ENCODE assay signal across 8 cellular contexts in the genomic region with DNA sequence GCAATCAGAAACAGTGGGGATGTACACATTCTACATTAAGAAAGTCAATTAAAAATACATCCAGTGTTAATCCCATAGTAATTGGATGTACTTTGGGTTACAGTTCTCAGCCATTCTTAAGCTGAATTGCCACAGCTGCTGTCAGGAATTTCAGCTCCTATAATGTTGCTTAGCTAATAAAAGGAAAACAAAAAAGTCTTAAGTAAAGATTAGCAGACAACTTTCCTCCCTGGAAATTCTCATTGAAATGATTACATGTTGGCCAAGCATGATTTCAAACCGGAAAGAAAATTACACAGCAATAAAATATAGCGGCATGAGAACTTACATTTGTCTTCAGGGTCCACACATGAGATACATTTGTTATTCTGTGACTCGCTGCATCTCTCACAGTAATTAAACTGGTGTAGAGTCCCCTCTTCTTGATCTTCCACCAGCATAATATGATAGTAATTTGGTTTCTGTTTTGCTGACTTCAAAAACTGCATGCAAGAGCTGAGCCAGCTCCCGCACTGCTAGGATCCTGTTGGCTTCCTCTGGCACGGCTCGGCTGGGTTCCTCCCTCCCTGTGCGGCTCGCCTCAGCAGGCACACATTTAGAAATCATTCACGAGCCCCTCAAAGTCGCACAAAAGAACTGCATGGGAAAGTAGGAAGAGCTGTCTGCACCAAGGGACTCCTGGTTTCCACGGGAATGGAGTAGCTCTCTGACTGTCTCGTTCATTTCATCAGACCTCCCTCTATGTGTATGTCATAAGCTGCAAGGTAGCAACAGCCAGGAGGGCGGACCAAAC. TPM values are rescaled to one million over a fixed set of nuclear protein-coding genes. Genes with fewer than 3 reads are reported as not detected.
DNase-seq lines count a peak whose midpoint lies in the region; ATAC-seq, FAIRE-seq and TF ChIP-seq lines count a peak whose summit lies in the region.

A gene (minus strand): TSS at position 708 of the 793 bp plus-strand sequence. CDS start 1,147 bp downstream, outside the sequence.

- H3K27me3 ChIP-seq in MM.1S (replicated peaks; ENCODE audit: insufficient read depth, low read length) (no peaks in the 10 kb centered on the region), mucosa of rectum (ENCODE audit: control insufficient read depth in 2 of 2, insufficient read depth in 2 of 2, low read length in 2 of 2) (peaks cover 10% of the 10 kb centered on the region in 2 donors)

- 0 out of 2 replicates have a peak within 1 kb of the TSS, but pooled peaks have one; percentile 21 for H3K4me2 ChIP-seq in MM.1S (ENCODE audit: low read depth, low read length)

- peak within 1 kb of the TSS; percentile 19 for H3K27ac Mint-ChIP-seq in chondrocyte (ENCODE audit: unreplicated experiment)

- H3K36me3 ChIP-seq in MM.1S (replicated peaks; ENCODE audit: insufficient read depth, low read length) (no peaks in the 10 kb centered on the region), mucosa of rectum (ENCODE audit: control insufficient read depth in 2 of 2, insufficient read depth in 2 of 2, low read length in 2 of 2) (no peaks in the 10 kb centered on the region)

- no peaks in the 10 kb centered on the region for H3F3A ChIP-seq in MM.1S (ENCODE audit: insufficient read depth, low read length)

- H3K4me1 ChIP-seq in MM.1S (ENCODE audit: low read length) (no peaks in the 10 kb centered on the region), mucosa of rectum (ENCODE audit: control insufficient read depth in 2 of 2, insufficient read depth in 2 of 2, low read length in 2 of 2) (no peaks in the 10 kb centered on the region)

- H3K9ac ChIP-seq in MM.1S (ENCODE audit: low read length) (no peak within 1 kb of the TSS), mucosa of rectum (ENCODE audit: low read depth in 1 of 2, low read length in 2 of 2) (no peak within 1 kb of the TSS)

- no peak within 1 kb of the TSS for H2AFZ ChIP-seq in MM.1S (ENCODE audit: low read length)

- H3K9me3 ChIP-seq in MM.1S (replicated peaks; ENCODE audit: insufficient read depth, low read length) (no peaks in the 10 kb centered on the region), mucosa of rectum (ENCODE audit: control insufficient read depth in 2 of 2, low read length in 2 of 2) (no peaks in the 10 kb centered on the region)

- H3K36me3 Mint-ChIP-seq in chondrocyte (ENCODE audit: low read depth): no peaks in the 10 kb centered on the region

- peak; percentile 69 for DNase-seq in Ammon's horn (ENCODE audit: low spot score)
- no peak for DNase-seq in MM.1S
- DNase-seq in chondrocyte (ENCODE audit: low spot score): no peak
- peak; percentile 6 for DNase-seq in urothelium cell line (ENCODE audit: low spot score)
- DNase-seq in stimulated activated CD4-positive, alpha-beta T cell treated with anti-CD3 and anti-CD28 coated beads, Interleukin-12 subunit alpha, Interleukin-12 subunit beta, amount 100 ng/mL, for 4 hours: no peak

- H3K79me2 ChIP-seq in MM.1S (ENCODE audit: low read length): no peaks in the 10 kb centered on the region

- peaks cover 24% of the 10 kb centered on the region for H3K4me1 Mint-ChIP-seq in chondrocyte (ENCODE audit: low read depth)

- no peaks in the 10 kb centered on the region for H3K9me2 ChIP-seq in MM.1S (replicated peaks; ENCODE audit: insufficient read depth, low read length)

- no peak within 1 kb of the TSS for H3K27ac ChIP-seq in MM.1S (ENCODE audit: low read length)
- H3K27ac ChIP-seq in mucosa of rectum (ENCODE audit: low read depth in 2 of 2, low read length in 2 of 2): peak within 1 kb of the TSS in 1 of 2 donors; percentile 3

- H3K4me3 ChIP-seq in MM.1S (ENCODE audit: low read length) (no peak within 1 kb of the TSS), mucosa of rectum (ENCODE audit: low read length in 2 of 2) (peak within 1 kb of the TSS; percentile 60 to 66)

- peak within 1 kb of the TSS; percentile 57 for H3K4me3 Mint-ChIP-seq in chondrocyte (ENCODE audit: unreplicated experiment)

- no peak for ATAC-seq in HG03039 (IDR thresholded peaks at IDR 0.05; ENCODE audit: unreplicated experiment)
- ATAC-seq in HG02642 (IDR thresholded peaks at IDR 0.05; ENCODE audit: poor library complexity, unreplicated experiment): no peak

- H4K20me1 ChIP-seq in MM.1S (ENCODE audit: insufficient read depth, low read length): no peaks in the 10 kb centered on the region

- H3K9me3 Mint-ChIP-seq in chondrocyte (ENCODE audit: low read depth): no peaks in the 10 kb centered on the region

- TF ChIP-seq CTCF in MM.1S (IDR thresholded peaks at IDR 0.05; ENCODE audit: low read length) (no peak), chondrocyte (IDR thresholded peaks at IDR 0.05) (no peak)

- peaks cover 25% of the 10 kb centered on the region for H3K27me3 Mint-ChIP-seq in chondrocyte (ENCODE audit: low read depth)

- no peak for FAIRE-seq in urothelium cell line (lab: Jason Lieb, UNC)

RNA-seq across cellular contexts. Expression of the gene that starts here (rescaled TPM):
- total RNA-seq in chondrocyte: 0.37 to 0.51 TPM in 2 of 3 replicates, not detected in the other

Comparison
In these comparisons a context has a peak if more than half of its experiments do, and no peak if none do; other contexts are left out.
1. DNase-seq: peak in Ammon's horn (single experiment) and urothelium cell line (single experiment); none in MM.1S (single experiment), chondrocyte (single experiment) and stimulated activated CD4-positive, alpha-beta T cell treated with anti-CD3 and anti-CD28 coated beads, Interleukin-12 subunit alpha, Interleukin-12 subunit beta, amount 100 ng/mL, for 4 hours (single experiment).